ENCODE assay signal across 11 cellular contexts in the genomic region with DNA sequence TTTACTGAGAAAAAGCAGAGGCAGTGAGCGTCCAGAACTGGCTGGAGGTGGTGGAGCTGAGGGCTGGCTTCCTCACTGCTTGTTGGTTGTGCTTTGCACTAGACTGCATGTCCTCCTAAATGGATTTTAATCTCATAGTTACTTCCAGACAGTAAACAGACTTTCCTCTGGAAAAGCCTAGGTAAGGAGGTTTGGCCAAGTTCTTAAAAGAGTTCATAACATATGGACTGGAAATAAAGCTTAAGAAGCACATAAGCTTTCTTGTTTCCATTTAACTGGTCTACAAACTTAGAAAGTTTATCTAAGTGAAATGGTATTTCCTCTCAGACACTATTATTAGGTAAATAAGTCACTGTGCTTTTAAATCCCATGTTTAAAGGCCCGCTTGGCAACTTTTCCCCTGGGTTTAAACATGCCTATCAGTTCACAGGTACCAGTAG. TPM values are rescaled to one million over a fixed set of nuclear protein-coding genes. Genes with fewer than 3 reads are reported as not detected.
A peak's percentile ranks its signal among the peaks of the same experiment; 100 is the strongest.
DNase-seq lines count a peak whose midpoint lies in the region; ATAC-seq and TF ChIP-seq lines count a peak whose summit lies in the region.
"Had no signal": no experiment of that assay in that cellular context is flagged by ENCODE, and none has a peak within 500 bp of the region (broad histone marks: within the 10 kb centered on the region; RNA-seq: fewer than 3 reads in every experiment).

No MANE protein-coding gene starts in this region.

- CTCF ChIA-PET in activated CD4-positive, alpha-beta T cell treated with anti-CD3 and anti-CD28 coated beads for 36 hours (lab: Charles Lee): no interaction called here

- no peak for ATAC-seq in activated CD4-positive, alpha-beta T cell treated with anti-CD3 and anti-CD28 coated beads for 36 hours
- ATAC-seq in activated T-cell treated with anti-CD3 and anti-CD28 coated beads, Interleukin-2, amount 50 U/mL, for 4 hours: no peak

- intact Hi-C loops in esophagus squamous epithelium (cut with DNase I): no loop called here
- intact Hi-C loops in activated CD4-positive, alpha-beta T cell treated with anti-CD3 and anti-CD28 coated beads for 36 hours (cut with DNase I, micrococcal nuclease): no loop called here

- no peak overlapping the region for H3K4me3 Mint-ChIP-seq in activated CD4-positive, alpha-beta T cell treated with anti-CD3 and anti-CD28 coated beads for 36 hours
- H3K4me3 Mint-ChIP-seq in activated T-cell treated with anti-CD3 and anti-CD28 coated beads, Interleukin-2, amount 50 U/mL, for 4 hours: no peak overlapping the region
- H3K4me3 Mint-ChIP-seq: IgD-negative memory B cell had no signal

- H3K4me3 ChIP-seq in SJSA1: no peak overlapping the region
- peak overlapping the region in 1 of 4 donors; percentile 32 for H3K4me3 ChIP-seq in esophagus squamous epithelium
- no peak overlapping the region for H3K4me3 ChIP-seq in urinary bladder (ENCODE audit: low read depth, low read length)

- DNase-seq in SJSA1 (ENCODE audit: low read depth in 1 of 2, low spot score in 2 of 2) (peak in 1 of 2 experiments; percentile 28), esophagus squamous epithelium (lab: John Stamatoyannopoulos, UW) (no peak), myocyte (ENCODE audit: low read depth) (peak; percentile 41), amniotic stem cell (lab: John Stamatoyannopoulos, UW) (no peak), T-helper 2 cell (no peak)
- no peak for DNase-seq in activated CD4-positive, alpha-beta T cell treated with anti-CD3 and anti-CD28 coated beads for 36 hours
- no peak for DNase-seq in activated T-cell treated with anti-CD3 and anti-CD28 coated beads, Interleukin-2, amount 50 U/mL, for 4 hours
- DNase-seq: DND-41 had no signal

- H3K9me3 ChIP-seq in SJSA1 (replicated peaks) (no peaks in the 10 kb centered on the region), esophagus squamous epithelium (no peaks in the 10 kb centered on the region)

- no peaks in the 10 kb centered on the region for H3K36me3 ChIP-seq in SJSA1
- no peaks in the 10 kb centered on the region for H3K36me3 ChIP-seq in esophagus squamous epithelium
- no peaks in the 10 kb centered on the region for H3K36me3 ChIP-seq in urinary bladder (ENCODE audit: insufficient read depth)

- TF ChIP-seq CTCF in esophagus squamous epithelium (IDR thresholded peaks at IDR 0.05): no peak

- POLR2A ChIA-PET in activated CD4-positive, alpha-beta T cell treated with anti-CD3 and anti-CD28 coated beads for 36 hours (lab: Charles Lee): no interaction called here

- 73 to 84% methylated on average over 2 of the region's 2 CpGs for WGBS in esophagus squamous epithelium, 2 donors
- 22% methylated on average over 2 of the region's 2 CpGs for WGBS in urinary bladder

- H3K27me3 ChIP-seq in SJSA1 (replicated peaks) (no peaks in the 10 kb centered on the region), esophagus squamous epithelium (no peaks in the 10 kb centered on the region)

- no peaks in the 10 kb centered on the region for H3K27me3 Mint-ChIP-seq in activated CD4-positive, alpha-beta T cell treated with anti-CD3 and anti-CD28 coated beads for 36 hours
- H3K27me3 Mint-ChIP-seq in activated T-cell treated with anti-CD3 and anti-CD28 coated beads, Interleukin-2, amount 50 U/mL, for 4 hours (ENCODE audit: low read depth): no peaks in the 10 kb centered on the region
- H3K27me3 Mint-ChIP-seq: IgD-negative memory B cell had no signal

- H3K27ac Mint-ChIP-seq in activated CD4-positive, alpha-beta T cell treated with anti-CD3 and anti-CD28 coated beads for 36 hours: no peak overlapping the region
- H3K27ac Mint-ChIP-seq: IgD-negative memory B cell had no signal

- no peaks in the 10 kb centered on the region for H3K36me3 Mint-ChIP-seq in activated CD4-positive, alpha-beta T cell treated with anti-CD3 and anti-CD28 coated beads for 36 hours (ENCODE audit: low read depth)
- no peaks in the 10 kb centered on the region for H3K36me3 Mint-ChIP-seq in activated T-cell treated with anti-CD3 and anti-CD28 coated beads, Interleukin-2, amount 50 U/mL, for 4 hours (ENCODE audit: insufficient read depth)
- H3K36me3 Mint-ChIP-seq: IgD-negative memory B cell had no signal

- peaks cover 5% of the 10 kb centered on the region for H3K4me1 Mint-ChIP-seq in activated CD4-positive, alpha-beta T cell treated with anti-CD3 and anti-CD28 coated beads for 36 hours
- H3K4me1 Mint-ChIP-seq in activated T-cell treated with anti-CD3 and anti-CD28 coated beads, Interleukin-2, amount 50 U/mL, for 4 hours (ENCODE audit: low read depth): peaks cover 4% of the 10 kb centered on the region

- no peak for TF ChIP-seq POLR2A in esophagus squamous epithelium (IDR thresholded peaks at IDR 0.05)

- H3K27ac ChIP-seq in SJSA1 (0 out of 2 replicates have a peak overlapping the region, but pooled peaks have one; percentile 43), esophagus squamous epithelium (peak overlapping the region; percentile 27 to 73 (median 53)), urinary bladder (ENCODE audit: low read depth) (peak overlapping the region; percentile 56)

- peaks cover 31% of the 10 kb centered on the region for H3K4me1 ChIP-seq in SJSA1 (replicated peaks)
- peaks cover 0 to 37% (median 19%) of the 10 kb centered on the region in 3 donors for H3K4me1 ChIP-seq in esophagus squamous epithelium
- H3K4me1 ChIP-seq in urinary bladder (ENCODE audit: insufficient read depth): no peaks in the 10 kb centered on the region

- no peaks in the 10 kb centered on the region for H3K9me3 Mint-ChIP-seq in activated CD4-positive, alpha-beta T cell treated with anti-CD3 and anti-CD28 coated beads for 36 hours (ENCODE audit: low read depth)
- no peaks in the 10 kb centered on the region for H3K9me3 Mint-ChIP-seq in activated T-cell treated with anti-CD3 and anti-CD28 coated beads, Interleukin-2, amount 50 U/mL, for 4 hours
- H3K9me3 Mint-ChIP-seq: IgD-negative memory B cell had no signal

RNA-seq across cellular contexts. Expression of a gene that starts 2.0 kb away (rescaled TPM):
- total RNA-seq in SJSA1 (2014; rRNA removed; shearing (Covaris generic)): not detected in 2 replicates
- total RNA-seq in esophagus squamous epithelium (1 to 10 TPM in 2 of 4 donors, under 1 TPM in 2; 0.34 to 7.4 (median 1.8) TPM), myocyte (0.19 TPM in 1 of 2 replicates, not detected in the other), urinary bladder (298 TPM)
- 0.11 TPM for polyA plus RNA-seq in myocyte (2012)
- 7.6 TPM for polyA plus RNA-seq in urinary bladder
- total RNA-seq in activated CD4-positive, alpha-beta T cell treated with anti-CD3 and anti-CD28 coated beads for 36 hours: not detected
- not detected for total RNA-seq in activated T-cell treated with anti-CD3 and anti-CD28 coated beads, Interleukin-2, amount 50 U/mL, for 4 hours
- polyA plus RNA-seq: IgD-negative memory B cell had no signal

RNA-seq across cellular contexts. Expression of a gene that starts 55.4 kb away (rescaled TPM):
- 2.2 and 4.9 TPM in 2 replicates for total RNA-seq in SJSA1 (2014; rRNA removed; shearing (Covaris generic))
- total RNA-seq in esophagus squamous epithelium (10 to 100 TPM in 1 of 4 donors, 1 to 10 TPM in 2, under 1 TPM in 1; 0.57 to 13.1 (median 3.5) TPM), myocyte (11.2 and 11.8 TPM in 2 replicates), urinary bladder (64.1 TPM)
- polyA plus RNA-seq in myocyte (2012): 11.6 TPM
- polyA plus RNA-seq in urinary bladder: 7.1 TPM
- not detected for total RNA-seq in activated CD4-positive, alpha-beta T cell treated with anti-CD3 and anti-CD28 coated beads for 36 hours
- not detected for total RNA-seq in activated T-cell treated with anti-CD3 and anti-CD28 coated beads, Interleukin-2, amount 50 U/mL, for 4 hours
- polyA plus RNA-seq: IgD-negative memory B cell, neural cell had no signal

RNA-seq across cellular contexts. Expression of a gene that starts 56.1 kb away (rescaled TPM):
- 0.37 and 0.81 TPM in 2 replicates for total RNA-seq in SJSA1 (2014; rRNA removed; shearing (Covaris generic))
- total RNA-seq in esophagus squamous epithelium: 10 to 100 TPM in 1 of 4 donors, 1 to 10 TPM in 2, under 1 TPM in 1; 0.11 to 21.9 (median 2.4) TPM
- not detected in 2 replicates for total RNA-seq in myocyte
- polyA plus RNA-seq in myocyte (2012): 0.16 TPM
- total RNA-seq in urinary bladder: 20.5 TPM
- 15.3 TPM for polyA plus RNA-seq in urinary bladder
- total RNA-seq in activated CD4-positive, alpha-beta T cell treated with anti-CD3 and anti-CD28 coated beads for 36 hours: not detected
- total RNA-seq in activated T-cell treated with anti-CD3 and anti-CD28 coated beads, Interleukin-2, amount 50 U/mL, for 4 hours: not detected
- polyA plus RNA-seq: IgD-negative memory B cell, neural cell had no signal

Comparison
In these comparisons a context has a peak if more than half of its experiments do, and no peak if none do; other contexts are left out.
1. RNA of a gene that starts 2.0 kb away (total RNA-seq): 298 TPM in urinary bladder (single experiment); 0.34 to 7.4 TPM in esophagus squamous epithelium, 0.19 TPM in myocyte, not detected in SJSA1, not detected in activated CD4-positive, alpha-beta T cell treated with anti-CD3 and anti-CD28 coated beads for 36 hours and not detected in activated T-cell treated with anti-CD3 and anti-CD28 coated beads, Interleukin-2, amount 50 U/mL, for 4 hours; every median in the first group is over 10 times any median in the second.
2. Peak in every context shown above with its lines, with median percentiles within 50 percentile points of each other: H3K27ac ChIP-seq.